Comparison of ENCODE assay signal across 17 cellular contexts in genomic region chr5:115514220-115514619, GRCh38. TPM values are rescaled to one million over a fixed set of nuclear protein-coding genes. Genes with fewer than 3 reads are reported as not detected.
DNase-seq lines count a peak whose midpoint lies in the region; ATAC-seq and TF ChIP-seq lines count a peak whose summit lies in the region.
"Had no signal": no experiment of that assay in that cellular context is flagged by ENCODE, and none has a peak within 500 bp of the region (broad histone marks: within the 10 kb centered on the region; RNA-seq: fewer than 3 reads in every experiment).

No MANE protein-coding gene starts in this region.

- peaks cover 10% of the 10 kb centered on the region for H3K36me3 Mint-ChIP-seq in neural crest cell (ENCODE audit: low read depth)
- H3K36me3 Mint-ChIP-seq: CD4-positive, CD25-positive, alpha-beta regulatory T cell had no signal

- no peak overlapping the region for H3K4me3 Mint-ChIP-seq in neural crest cell
- H3K4me3 Mint-ChIP-seq: CD4-positive, CD25-positive, alpha-beta regulatory T cell; CD8-positive, alpha-beta memory T cell; GM23338 had no signal

- H3K4me3 ChIP-seq in SJSA1 (no peak overlapping the region), choroid plexus epithelial cell (ENCODE audit: low read depth, low read length) (no peak overlapping the region)
- H3K4me3 ChIP-seq: GM23338 had no signal

- H3K9me3 Mint-ChIP-seq in neural crest cell, result peaks cover 6% of the 10 kb centered on the region
- H3K9me3 Mint-ChIP-seq: CD8-positive, alpha-beta memory T cell; GM23338 had no signal

- H3K4me1 Mint-ChIP-seq in neural crest cell, result peaks cover 3% of the 10 kb centered on the region
- H3K4me1 Mint-ChIP-seq: CD8-positive, alpha-beta memory T cell; GM23338 had no signal

- ATAC-seq in HG02623 (IDR thresholded peaks at IDR 0.05; ENCODE audit: unreplicated experiment), result no peak
- ATAC-seq: GM23338, HCT116 had no signal

- H3K27me3 ChIP-seq in SJSA1 (replicated peaks), result no peaks in the 10 kb centered on the region
- H3K27me3 ChIP-seq: BE2C had no signal

- H3K36me3 ChIP-seq in SJSA1, result no peaks in the 10 kb centered on the region
- H3K36me3 ChIP-seq: BE2C had no signal

- no peak for TF ChIP-seq CTCF in choroid plexus epithelial cell (conservative IDR thresholded peaks at IDR 0.05; ENCODE audit: low read depth, low read length)
- TF ChIP-seq CTCF in neural crest cell (conservative IDR thresholded peaks at IDR 0.05), result no peak

- peak overlapping the region; percentile 37 for H3K27ac Mint-ChIP-seq in neural crest cell (ENCODE audit: unreplicated experiment)
- H3K27ac Mint-ChIP-seq: CD4-positive, CD25-positive, alpha-beta regulatory T cell; CD8-positive, alpha-beta memory T cell; GM23338 had no signal

- no peaks in the 10 kb centered on the region for H3K27me3 Mint-ChIP-seq in neural crest cell (ENCODE audit: low read depth)

- DNase-seq in EH (ENCODE audit: low read depth) (peak; percentile 71), SJSA1 (ENCODE audit: low read depth in 1 of 2, low spot score in 2 of 2) (peak; percentile 64 to 68), choroid plexus epithelial cell (ENCODE audit: low read depth) (peak; percentile 6), neural crest cell (ENCODE audit: low read depth, low spot score) (no peak), cerebellar cortex (ENCODE audit: low spot score) (no peak)
- no peak for DNase-seq in activated naive CD4-positive, alpha-beta T cell (lab: John Stamatoyannopoulos, UW)
- DNase-seq: BE2C; C1 segment of cervical spinal cord; Caco-2; CD4-positive, CD25-positive, alpha-beta regulatory T cell; CD8-positive, alpha-beta memory T cell; GDM1; H7 had no signal

- peaks cover 25% of the 10 kb centered on the region for H3K4me1 ChIP-seq in SJSA1 (replicated peaks)
- H3K4me1 ChIP-seq: Caco-2 had no signal

- H3K27ac ChIP-seq in SJSA1, result peak overlapping the region; percentile 32
- H3K27ac ChIP-seq: HL-60 had no signal

- H3K9me3 ChIP-seq in SJSA1 (replicated peaks), result no peaks in the 10 kb centered on the region
- H3K9me3 ChIP-seq: BE2C, Caco-2 had no signal

RNA-seq across cellular contexts. Expression of gene FEM1C, which starts 30.4 kb away (rescaled TPM):
- 16.0 and 20.5 TPM in 2 replicates for total RNA-seq in SJSA1 (2014; rRNA removed; shearing (Covaris generic))
- 16.3 and 17.6 TPM in 2 replicates for total RNA-seq in neural crest cell

Comparison
In these comparisons a context has a peak if more than half of its experiments do, and no peak if none do; other contexts are left out.
1. DNase-seq: peak in EH (single experiment), SJSA1 (2 of 2) and choroid plexus epithelial cell (single experiment); none in neural crest cell (single experiment), activated naive CD4-positive, alpha-beta T cell (0 of 4) and cerebellar cortex (single experiment).